In genomic region chr6:115932481-115932880, GRCh38 we compare ENCODE assay signal across 13 cellular contexts.
DNase-seq lines count a peak whose midpoint lies in the region; ATAC-seq lines count a peak whose summit lies in the region.
"Had no signal": no experiment of that assay in that cellular context is flagged by ENCODE, and none has a peak within 500 bp of the region (broad histone marks: within the 10 kb centered on the region; RNA-seq: fewer than 3 reads in every experiment).

No MANE protein-coding gene starts in this region.

- POLR2A ChIA-PET in T-cell (lab: Charles Lee): no interaction called here

- H3K27ac ChIP-seq in SK-N-MC (peak overlapping the region; percentile 90), substantia nigra (ENCODE audit: low read depth, low read length, poor library complexity, severe bottlenecking) (no peak overlapping the region)
- H3K27ac ChIP-seq: psoas muscle had no signal

- H3K4me3 Mint-ChIP-seq in T-cell: no peak overlapping the region
- H3K4me3 Mint-ChIP-seq: activated CD8-positive, alpha-beta memory T cell treated with anti-CD3 and anti-CD28 coated beads, Interleukin-2, amount 10 ng/mL, durations not matched to agents 7 days and 5 days; T-helper 17 cell had no signal

- ATAC-seq in GM18909 (IDR thresholded peaks at IDR 0.05; ENCODE audit: poor library complexity, unreplicated experiment): peak; percentile 60
- peak; percentile 78 for ATAC-seq in HG02981 (IDR thresholded peaks at IDR 0.05; ENCODE audit: unreplicated experiment)
- no peak for ATAC-seq in T-cell (replicated peaks in 1 of 4)
- ATAC-seq in left lobe of liver: no peak
- ATAC-seq: activated CD8-positive, alpha-beta memory T cell treated with anti-CD3 and anti-CD28 coated beads, Interleukin-2, amount 10 ng/mL, durations not matched to agents 7 days and 5 days; psoas muscle; T-helper 17 cell had no signal

- CTCF ChIA-PET in T-cell (lab: Charles Lee): no interaction called here

- DNase-seq in SK-N-MC (ENCODE audit: low read depth, low spot score) (peak; percentile 91), non-pigmented ciliary epithelial cell (ENCODE audit: low read depth) (peak; percentile 88), activated gamma-delta T cell treated with Interleukin-2 at 50 U/mL for 16 hours (no peak), T-cell (no peak), substantia nigra (lab: John Stamatoyannopoulos, UW) (no peak), left lobe of liver (ENCODE audit: low spot score) (no peak)
- DNase-seq: activated CD8-positive, alpha-beta memory T cell treated with anti-CD3 and anti-CD28 coated beads, Interleukin-2, amount 10 ng/mL, durations not matched to agents 7 days and 5 days; Kasumi-1; NCI-H526; psoas muscle; T-helper 17 cell had no signal

- no peak overlapping the region for H3K9ac ChIP-seq in SK-N-MC (ENCODE audit: insufficient read length)

- H3K27ac Mint-ChIP-seq in T-cell: no peak overlapping the region
- H3K27ac Mint-ChIP-seq: activated CD8-positive, alpha-beta memory T cell treated with anti-CD3 and anti-CD28 coated beads, Interleukin-2, amount 10 ng/mL, durations not matched to agents 7 days and 5 days; T-helper 17 cell had no signal

- no peaks in the 10 kb centered on the region for H3K4me1 Mint-ChIP-seq in T-cell
- H3K4me1 Mint-ChIP-seq: activated CD8-positive, alpha-beta memory T cell treated with anti-CD3 and anti-CD28 coated beads, Interleukin-2, amount 10 ng/mL, durations not matched to agents 7 days and 5 days; T-helper 17 cell had no signal

- peaks cover 0 to 3% of the 10 kb centered on the region in 2 donors for H3K27me3 Mint-ChIP-seq in T-cell
- H3K27me3 Mint-ChIP-seq: activated CD8-positive, alpha-beta memory T cell treated with anti-CD3 and anti-CD28 coated beads, Interleukin-2, amount 10 ng/mL, durations not matched to agents 7 days and 5 days; T-helper 17 cell had no signal

- H3K36me3 Mint-ChIP-seq in T-cell: no peaks in the 10 kb centered on the region
- H3K36me3 Mint-ChIP-seq: activated CD8-positive, alpha-beta memory T cell treated with anti-CD3 and anti-CD28 coated beads, Interleukin-2, amount 10 ng/mL, durations not matched to agents 7 days and 5 days had no signal

- H3K36me3 ChIP-seq in SK-N-MC (ENCODE audit: insufficient read depth, low read length): no peaks in the 10 kb centered on the region

- H3K9me3 ChIP-seq in SK-N-MC (ENCODE audit: low read depth, low read length): no peaks in the 10 kb centered on the region
- H3K9me3 ChIP-seq: psoas muscle had no signal

- H3K9me3 Mint-ChIP-seq in T-cell: peaks cover 0 to 6% (median 0%) of the 10 kb centered on the region in 3 donors

- peak overlapping the region; percentile 54 for H3K4me3 ChIP-seq in SK-N-MC
- H3K4me3 ChIP-seq: psoas muscle had no signal

Comparison
In these comparisons a context has a peak if more than half of its experiments do, and no peak if none do; other contexts are left out.
1. ATAC-seq: peak in GM18909 (single experiment) and HG02981 (single experiment); none in T-cell (0 of 4) and left lobe of liver (single experiment).
2. DNase-seq: peak in SK-N-MC (single experiment) and non-pigmented ciliary epithelial cell (single experiment); none in activated gamma-delta T cell treated with Interleukin-2 at 50 U/mL for 16 hours (single experiment), T-cell (0 of 34), substantia nigra (0 of 49) and left lobe of liver (single experiment).